In the genomic region with DNA sequence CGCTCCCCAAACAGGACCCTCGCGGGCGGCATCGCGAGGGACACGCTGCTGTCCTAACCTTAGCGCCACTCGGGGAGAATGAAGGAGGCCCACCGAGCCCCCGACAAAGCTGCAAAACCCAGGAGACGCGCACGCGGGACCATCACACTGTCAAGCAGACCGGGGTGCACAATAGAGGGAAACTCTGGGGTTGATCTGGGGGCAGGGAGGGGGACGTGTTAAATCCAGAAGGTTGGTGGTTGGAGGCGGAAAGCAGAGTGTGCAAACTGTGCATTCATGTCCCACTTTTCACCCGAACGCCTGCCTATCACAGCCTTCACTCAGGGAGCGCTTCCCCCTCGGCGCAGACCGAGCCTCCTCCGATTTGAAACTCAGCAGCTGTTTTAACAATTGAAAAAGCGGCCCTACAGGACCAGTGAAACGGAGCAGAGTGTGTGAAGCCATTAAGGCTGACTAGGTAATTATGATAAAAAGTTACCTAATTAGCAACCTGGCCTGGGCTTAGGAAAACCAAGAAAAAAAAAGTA, we compare ENCODE assay signal across 8 cellular contexts. TPM values are rescaled to one million over a fixed set of nuclear protein-coding genes. Genes with fewer than 3 reads are reported as not detected.
DNase-seq lines count a peak whose midpoint lies in the region; ATAC-seq, FAIRE-seq and TF ChIP-seq lines count a peak whose summit lies in the region.

No MANE protein-coding gene starts in this region.

- intact Hi-C loops in A673 (cut with micrococcal nuclease; ENCODE audit: unreplicated experiment): no loop called here
- intact Hi-C loops in left colon (cut with DNase I, micrococcal nuclease): no loop called here
- intact Hi-C loops in stomach (cut with DNase I; ENCODE audit: low total_unique reads): no loop called here

- no peak for FAIRE-seq in H54 (lab: Jason Lieb, UNC)

- peak overlapping the region; percentile 81 for H3K4me3 Mint-ChIP-seq in HFFc6

- H3K9me3 Mint-ChIP-seq in HFFc6: no peaks in the 10 kb centered on the region

- H3K27me3 Mint-ChIP-seq in HFFc6 (ENCODE audit: insufficient read depth): peaks cover 43% of the 10 kb centered on the region

- H3K9me3 ChIP-seq in A673 (ENCODE audit: low read depth, low read length, poor library complexity, severe bottlenecking) (no peaks in the 10 kb centered on the region), stomach (no peaks in the 10 kb centered on the region)

- no peak for TF ChIP-seq EP300 in stomach (IDR thresholded peaks at IDR 0.05)

- BruUV-seq in A673 (replicated peaks; lab: Mats Ljungman, UMichigan): no TSS peak

- POLR2A ChIA-PET in A673 (lab: Charles Lee; ENCODE audit: low non-redundant PET): no interaction called here

- H3K4me3 ChIP-seq in A673 (ENCODE audit: low read depth, low read length, poor library complexity, severe bottlenecking): peak overlapping the region; percentile 71
- H3K4me3 ChIP-seq in astrocyte of the spinal cord (ENCODE audit: low read depth, low read length): peak overlapping the region; percentile 53
- peak overlapping the region; percentile 57 to 70 (median 66) for H3K4me3 ChIP-seq in stomach

- in situ Hi-C loops in astrocyte of the spinal cord (cut with HindIII; ENCODE audit: low sequenced_read_pairs): no loop called here

- H3K4me1 Mint-ChIP-seq in HFFc6 (ENCODE audit: low read depth): peaks cover 27% of the 10 kb centered on the region

- TF ChIP-seq POLR2A in stomach (IDR thresholded peaks at IDR 0.05) (no peak), H54 (IDR thresholded peaks at IDR 0.05; ENCODE audit: low read depth, low read length) (no peak)

- no peak overlapping the region for H3K27ac Mint-ChIP-seq in HFFc6

- H3K4me1 ChIP-seq in A673 (ENCODE audit: insufficient read depth, low read length, poor library complexity, severe bottlenecking): peaks cover 22% of the 10 kb centered on the region
- peaks cover 16 to 33% (median 27%) of the 10 kb centered on the region in 4 donors for H3K4me1 ChIP-seq in stomach

- H3K27me3 ChIP-seq in A673 (replicated peaks; ENCODE audit: insufficient read depth, low read depth, low read length, poor library complexity): no peaks in the 10 kb centered on the region
- H3K27me3 ChIP-seq in stomach: peaks cover 0 to 55% (median 36%) of the 10 kb centered on the region in 3 donors

- no peaks in the 10 kb centered on the region for H3K36me3 Mint-ChIP-seq in HFFc6 (ENCODE audit: low read depth)

- CTCF ChIA-PET in A673 (lab: Charles Lee): interaction anchor here (0.5 kb wide), 1 partner anchor 179 kb away, joined by 3 read pairs; no protein-coding TSS in a partner anchor

- no peak for TF ChIP-seq CTCF in A673 (conservative IDR thresholded peaks at IDR 0.05; ENCODE audit: low read depth, low read length)
- TF ChIP-seq CTCF in HFFc6 (IDR thresholded peaks at IDR 0.05): no peak
- TF ChIP-seq CTCF in astrocyte of the spinal cord (IDR thresholded peaks at IDR 0.05; ENCODE audit: low read depth, low read length): no peak
- TF ChIP-seq CTCF in stomach (IDR thresholded peaks at IDR 0.05): no peak

- H3K27ac ChIP-seq in A673 (ENCODE audit: low read depth, low read length, poor library complexity, severe bottlenecking) (no peak overlapping the region), stomach (peak overlapping the region in 3 of 5 donors; percentile 17 to 72 (median 41))

- ATAC-seq in left colon (peak; percentile 21), HG03460 (IDR thresholded peaks at IDR 0.05; ENCODE audit: unreplicated experiment) (no peak)

- H3K36me3 ChIP-seq in A673 (ENCODE audit: insufficient read depth, low read length, poor library complexity, severe bottlenecking) (no peaks in the 10 kb centered on the region), stomach (no peaks in the 10 kb centered on the region)

- 1 to 4% (median 3%) methylated on average over 27 of the region's 27 CpGs for WGBS in stomach, 5 donors

- DNase-seq in A673 (ENCODE audit: low spot score) (no peak), HFFc6 (no peak), astrocyte of the spinal cord (ENCODE audit: low read depth, low spot score) (no peak), left colon (peak; percentile 26 to 41), stomach (no peak), H54 (ENCODE audit: insufficient read length, low spot score) (no peak)
- DNase-seq in NK-92 treated with Interleukin-12 subunit alpha and Interleukin-12 subunit beta, amount 100 ng/mL, for 24 hours (lab: John Stamatoyannopoulos, UW): no peak

RNA-seq across cellular contexts. Expression of a gene that starts 0.6 kb away (rescaled TPM):
- 10.6 and 12.1 TPM in 2 replicates for total RNA-seq in A673 (2021)
- total RNA-seq in HFFc6 (2021; fragmentation: NEBNext Ultra II Directional; extraction: Animal tissue kit (Norgen Biotek cat#: 25700)): under 1 TPM in 2 of 6 experiments, not detected in 4; 0.12 to 0.14 TPM
- total RNA-seq in left colon: 10 to 100 TPM in 1 of 2 donors, 1 to 10 TPM in 1; 9.2 to 14.0 TPM
- total RNA-seq in stomach: 1 to 10 TPM in 4 of 5 donors, under 1 TPM in 1; 0.89 to 8.1 (median 4.8) TPM
- polyA plus RNA-seq in stomach: 1 to 10 TPM in 2 of 3 donors, under 1 TPM in 1; 0.68 to 2.6 (median 1.4) TPM

Comparison
In these comparisons a context has a peak if more than half of its experiments do, and no peak if none do; other contexts are left out.
1. DNase-seq: peak in left colon (2 of 2); none in A673 (single experiment), HFFc6 (single experiment), astrocyte of the spinal cord (single experiment), stomach (single experiment), H54 (single experiment) and NK-92 treated with Interleukin-12 subunit alpha and Interleukin-12 subunit beta, amount 100 ng/mL, for 24 hours (single experiment).
2. Peak in every context shown above with its lines, with median percentiles within 50 percentile points of each other: H3K4me3 ChIP-seq.